Comparison of ENCODE assay signal across 8 cellular contexts in the genomic region with DNA sequence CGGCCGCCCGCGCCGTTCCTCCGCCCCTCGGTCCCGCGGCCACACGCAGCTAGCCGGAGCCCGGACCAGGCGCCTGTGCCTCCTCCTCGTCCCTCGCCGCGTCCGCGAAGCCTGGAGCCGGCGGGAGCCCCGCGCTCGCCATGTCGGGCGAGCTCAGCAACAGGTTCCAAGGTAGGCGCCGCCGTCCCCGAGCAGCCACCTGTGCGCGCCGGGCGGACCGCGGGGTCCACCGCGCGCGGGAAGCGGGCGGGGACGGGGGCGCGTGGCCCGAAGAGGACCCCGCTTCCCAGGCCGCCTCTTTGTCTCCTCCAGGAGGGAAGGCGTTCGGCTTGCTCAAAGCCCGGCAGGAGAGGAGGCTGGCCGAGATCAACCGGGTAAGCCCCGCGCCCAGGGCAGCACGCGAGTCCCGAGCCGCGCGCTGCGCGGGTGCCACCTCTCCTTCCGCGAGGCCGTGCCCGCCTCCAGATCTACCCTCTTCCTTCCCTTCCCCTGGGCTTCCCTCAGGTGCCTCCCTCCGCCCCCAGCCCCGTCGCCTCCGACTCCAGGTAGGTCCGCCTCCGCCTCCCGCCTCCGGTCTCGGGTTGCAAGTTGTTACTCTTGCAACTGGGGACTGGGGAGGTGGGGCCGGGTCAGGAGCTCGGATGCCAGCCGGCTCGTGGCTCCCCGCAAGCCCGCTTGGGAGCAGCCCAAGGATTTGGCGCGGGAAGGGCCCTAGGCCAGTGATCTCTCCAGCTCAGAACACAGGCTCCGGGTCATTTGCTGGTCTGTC. TPM values are rescaled to one million over a fixed set of nuclear protein-coding genes. Genes with fewer than 3 reads are reported as not detected.
DNase-seq lines count a peak whose midpoint lies in the region; ATAC-seq and TF ChIP-seq lines count a peak whose summit lies in the region.

TSS of gene AIF1L (plus strand) at position 42 of the 769 bp plus-strand sequence. CDS start at position 141, 99 bp downstream.

- peaks cover 0 to 21% of the 10 kb centered on the region in 2 donors for H3K27me3 ChIP-seq in Peyer's patch
- H3K27me3 ChIP-seq in liver (ENCODE audit: control insufficient read depth in 4 of 4, insufficient read depth in 4 of 4, low read length in 3 of 4) = peaks cover 0 to 6% (median 3%) of the 10 kb centered on the region in 4 donors

- TF ChIP-seq RAD21 in liver (IDR thresholded peaks at IDR 0.05) = no peak

- peaks cover 44% of the 10 kb centered on the region for H3K4me1 Mint-ChIP-seq in chondrocyte (ENCODE audit: low read depth)

- 3% methylated on average over 85 of the region's 85 CpGs for WGBS in liver

- H3K9me3 Mint-ChIP-seq in chondrocyte (ENCODE audit: low read depth) = no peaks in the 10 kb centered on the region

- no peak for TF ChIP-seq POLR2A in Peyer's patch (IDR thresholded peaks at IDR 0.05)

- H3K9me3 ChIP-seq in Peyer's patch (no peaks in the 10 kb centered on the region), liver (ENCODE audit: control insufficient read depth in 4 of 4, low read length in 3 of 4) (no peaks in the 10 kb centered on the region)

- H3K36me3 ChIP-seq in Peyer's patch (no peaks in the 10 kb centered on the region), liver (ENCODE audit: control insufficient read depth in 4 of 4, insufficient read depth in 3 of 4, low read depth in 1 of 4, low read length in 3 of 4) (no peaks in the 10 kb centered on the region)

- no peak within 1 kb of the TSS for H3K27ac ChIP-seq in Peyer's patch
- no peak within 1 kb of the TSS for H3K27ac ChIP-seq in liver (ENCODE audit: low read depth in 1 of 2, low read length in 2 of 2)

- peak; percentile 15 for ATAC-seq in stimulated activated naive CD8-positive, alpha-beta T cell treated with anti-CD3 and anti-CD28 coated beads, Interleukin-15, Interleukin-2, amounts not matched to agents 100 U/mL and 50 U/mL, for 24 hours

- no peaks in the 10 kb centered on the region for H3K36me3 Mint-ChIP-seq in chondrocyte (ENCODE audit: low read depth)

- no peak for TF ChIP-seq CTCF in Peyer's patch (IDR thresholded peaks at IDR 0.05)
- TF ChIP-seq CTCF in chondrocyte (IDR thresholded peaks at IDR 0.05) = no peak
- no peak for TF ChIP-seq CTCF in liver (IDR thresholded peaks at IDR 0.05; ENCODE audit: low read depth, low read length, missing input control)
- TF ChIP-seq CTCF in GM10248 (IDR thresholded peaks at IDR 0.05; ENCODE audit: control extremely low read depth, extremely low read depth, low read depth, missing control alignments) = no peak

- DNase-seq in NCI-H1436 (lab: John Stamatoyannopoulos, UW) (peak; percentile 77), NCI-H1436 treated with DMSO at 0.1 percent for 48 hours (lab: John Stamatoyannopoulos, UW) (no peak), Peyer's patch (no peak), chondrocyte (ENCODE audit: low spot score) (no peak), amniotic stem cell (lab: John Stamatoyannopoulos, UW) (no peak), GM10248 (ENCODE audit: extremely low spot score) (no peak)
- peak; percentile 7 for DNase-seq in stimulated activated naive CD8-positive, alpha-beta T cell treated with anti-CD3 and anti-CD28 coated beads, Interleukin-15, Interleukin-2, amounts not matched to agents 100 U/mL and 50 U/mL, for 24 hours

- POLR2A ChIA-PET in GM10248 (lab: Yijun Ruan, JAX) = no interaction called here

- peak within 1 kb of the TSS; percentile 20 to 62 (median 44) for H3K4me3 ChIP-seq in Peyer's patch
- peak within 1 kb of the TSS in 2 of 3 donors; percentile 17 to 45 for H3K4me3 ChIP-seq in liver (ENCODE audit: low read depth in 1 of 3, low read length in 3 of 3)

- H3K9ac ChIP-seq in liver (ENCODE audit: low read depth in 1 of 2, low read length in 2 of 2) = no peak within 1 kb of the TSS

- peak within 1 kb of the TSS; percentile 71 for H3K4me3 Mint-ChIP-seq in chondrocyte (ENCODE audit: unreplicated experiment)

- peaks cover 6% of the 10 kb centered on the region for H3K27me3 Mint-ChIP-seq in chondrocyte (ENCODE audit: low read depth)

- H3K4me1 ChIP-seq in Peyer's patch (peaks cover 0 to 13% (median 5%) of the 10 kb centered on the region in 4 donors), liver (ENCODE audit: control insufficient read depth in 4 of 4, insufficient read depth in 4 of 4, low read length in 3 of 4) (peaks cover 4 to 10% (median 6%) of the 10 kb centered on the region in 4 donors)

- CTCF ChIA-PET in GM10248 (lab: Yijun Ruan, JAX) = no interaction called here

- H3K27ac Mint-ChIP-seq in chondrocyte (ENCODE audit: unreplicated experiment) = no peak within 1 kb of the TSS

TF ChIP-seq in liver, 16 proteins besides CTCF, POLR2A, EP300 and RAD21:
- TF ChIP-seq ZBTB33 (IDR thresholded peaks at IDR 0.05) (no peak), SP1 (IDR thresholded peaks at IDR 0.05) (no peak), FOXA2 (IDR thresholded peaks at IDR 0.05) (no peak), YY1 (IDR thresholded peaks at IDR 0.05) (no peak), HNF4A (conservative IDR thresholded peaks at IDR 0.05) (no peak), RXRA (IDR thresholded peaks at IDR 0.05) (no peak), NR2F2 (IDR thresholded peaks at IDR 0.05) (no peak), HNF4G (IDR thresholded peaks at IDR 0.05) (no peak), FOXA1 (IDR thresholded peaks at IDR 0.05) (no peak), TAF1 (conservative IDR thresholded peaks at IDR 0.05) (no peak), JUND (IDR thresholded peaks at IDR 0.05) (no peak), EGR1 (IDR thresholded peaks at IDR 0.05; ENCODE audit: low read depth in 2 of 2) (no peak), ATF3 (IDR thresholded peaks at IDR 0.05) (no peak), REST (IDR thresholded peaks at IDR 0.05) (no peak), GABPA (IDR thresholded peaks at IDR 0.05 in 1 of 2, conservative IDR thresholded peaks at IDR 0.05 in 1 of 2) (no peak)
- TF ChIP-seq, protein P1, sequence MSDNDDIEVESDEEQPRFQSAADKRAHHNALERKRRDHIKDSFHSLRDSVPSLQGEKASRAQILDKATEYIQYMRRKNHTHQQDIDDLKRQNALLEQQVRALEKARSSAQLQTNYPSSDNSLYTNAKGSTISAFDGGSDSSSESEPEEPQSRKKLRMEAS (IDR thresholded peaks at IDR 0.05) = no peak

RNA-seq across cellular contexts. Expression of gene AIF1L, which starts in this region (rescaled TPM):
- 10 to 100 TPM in 1 of 4 donors, 1 to 10 TPM in 3; 1.5 to 10.7 (median 2.8) TPM for total RNA-seq in Peyer's patch
- total RNA-seq in chondrocyte = 4.1 to 33.1 TPM (median 30.1 TPM) in 3 replicates
- 1 to 10 TPM in 1 of 2 donors, under 1 TPM in 1; 0.93 to 1.8 TPM for total RNA-seq in liver
- 1 to 10 TPM in 1 of 2 donors, under 1 TPM in 1; 0.61 to 1.4 TPM for polyA plus RNA-seq in liver

Comparison
In these comparisons a context has a peak if more than half of its experiments do, and no peak if none do; other contexts are left out.
1. DNase-seq: peak in NCI-H1436 (single experiment) and stimulated activated naive CD8-positive, alpha-beta T cell treated with anti-CD3 and anti-CD28 coated beads, Interleukin-15, Interleukin-2, amounts not matched to agents 100 U/mL and 50 U/mL, for 24 hours (single experiment); none in NCI-H1436 treated with DMSO at 0.1 percent for 48 hours (single experiment), Peyer's patch (0 of 3), chondrocyte (single experiment), amniotic stem cell (single experiment) and GM10248 (single experiment).